In the genomic region with DNA sequence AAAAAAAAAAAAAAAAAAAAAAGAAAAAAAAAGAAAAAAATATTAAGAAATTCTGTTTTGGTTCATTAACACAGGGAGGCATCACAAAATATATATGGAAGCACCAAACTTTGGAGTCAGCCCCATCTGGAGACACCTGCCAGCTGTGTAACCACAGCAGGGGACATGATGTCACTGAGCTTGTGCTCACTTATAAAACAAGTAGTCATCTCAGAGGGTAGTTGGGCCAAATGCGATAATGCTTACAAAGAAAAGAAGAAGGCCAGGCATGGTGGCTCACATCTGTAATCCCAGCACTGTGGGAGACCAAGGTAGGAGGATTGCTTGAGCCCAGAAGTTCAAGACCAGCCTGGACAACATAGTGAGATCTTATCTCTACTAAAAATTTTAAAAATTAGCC, we compare ENCODE assay signal across 19 cellular contexts. TPM values are rescaled to one million over a fixed set of nuclear protein-coding genes. Genes with fewer than 3 reads are reported as not detected.
"Had no signal": no experiment of that assay in that cellular context is flagged by ENCODE, and none has a peak within 500 bp of the region (broad histone marks: within the 10 kb centered on the region; RNA-seq: fewer than 3 reads in every experiment).

No MANE protein-coding gene starts in this region.

- H3K27me3 ChIP-seq: ascending aorta, breast epithelium, transverse colon had no signal

- H3K4me3 ChIP-seq: ascending aorta, breast epithelium, left ventricle myocardium inferior, skin epidermis, transverse colon had no signal

- H3K4me1 ChIP-seq: breast epithelium, foreskin keratinocyte had no signal

- DNase-seq: activated B cell treated with CpG ODN at 0.5 μM for 24 hours; activated CD4-positive, alpha-beta T cell treated with anti-CD3 and anti-CD28 coated beads for 48 hours; activated CD8-positive, alpha-beta memory T cell treated with anti-CD3 and anti-CD28 coated beads, Interleukin-2, amount 50 U/mL, for 48 hours; activated naive CD8-positive, alpha-beta T cell treated with anti-CD3 and anti-CD28 coated beads, Interleukin-2, amount 10 ng/mL, durations not matched to agents 7 days and 5 days; cerebellar nuclear complex; effector memory CD4-positive, alpha-beta T cell; foreskin keratinocyte; left ventricle myocardium inferior; nucleus accumbens; right cardiac atrium; stimulated activated CD4-positive, alpha-beta T cell treated with anti-CD3 and anti-CD28 coated beads, Interleukin-4, amount 100 ng/mL, for 24 hours; stimulated activated naive CD8-positive, alpha-beta T cell treated with anti-CD3 and anti-CD28 coated beads, Interleukin-15, Interleukin-2, amounts not matched to agents 100 U/mL and 50 U/mL, for 24 hours; transverse colon had no signal

- H3K36me3 ChIP-seq: ascending aorta, breast epithelium, left ventricle myocardium inferior, transverse colon had no signal

- H3K9me3 ChIP-seq: ascending aorta, breast epithelium, left ventricle myocardium inferior, transverse colon had no signal

- H3K27ac ChIP-seq: ascending aorta, breast epithelium, foreskin keratinocyte, left ventricle myocardium inferior, skin epidermis had no signal

RNA-seq across cellular contexts. Expression of a gene that starts 1.1 kb away (rescaled TPM):
- total RNA-seq: activated naive CD8-positive, alpha-beta T cell treated with anti-CD3 and anti-CD28 coated beads, Interleukin-2, amount 10 ng/mL, durations not matched to agents 7 days and 5 days; activated T-helper 1 cell treated with anti-CD3 and anti-CD28 coated beads, Interleukin-12 subunit alpha, Interleukin-12 subunit beta, Interleukin-2, Interleukin-4 antibody, amounts not matched to agents 30 ng/mL and 10 ng/mL and 1 ng/mL, durations not matched to agents 14 hours and 24 hours and 36 hours; ascending aorta; foreskin keratinocyte; kidney epithelial cell; left ventricle myocardium inferior had no signal
- polyA plus RNA-seq: foreskin keratinocyte had no signal

RNA-seq across cellular contexts. Expression of a gene that starts 49.7 kb away (rescaled TPM):
- total RNA-seq: ascending aorta, left ventricle myocardium inferior, progenitor cell of endocrine pancreas had no signal
